Comparison of ENCODE assay signal across 1 cellular context in genomic region chr12:8018666-8019581, GRCh38.
TF ChIP-seq lines count a peak whose summit lies in the region.

No MANE protein-coding gene starts in this region.

TF ChIP-seq in neural cell, 6 proteins besides CTCF, POLR2A, EP300 and RAD21 (continued from another document):
- TF ChIP-seq REST (IDR thresholded peaks at IDR 0.05; ENCODE audit: borderline replicate concordance), result no peak
- no peak for TF ChIP-seq TAF1 (IDR thresholded peaks at IDR 0.05; ENCODE audit: low read depth)
TF ChIP-seq in neural cell: peak in this region for 0.
